Comparison of ENCODE assay signal across 28 cellular contexts in genomic region chr12:70637686-70638085, GRCh38. TPM values are rescaled to one million over a fixed set of nuclear protein-coding genes. Genes with fewer than 3 reads are reported as not detected.
DNase-seq lines count a peak whose midpoint lies in the region; FAIRE-seq and TF ChIP-seq lines count a peak whose summit lies in the region.
"Had no signal": no experiment of that assay in that cellular context is flagged by ENCODE, and none has a peak within 500 bp of the region (broad histone marks: within the 10 kb centered on the region; RNA-seq: fewer than 3 reads in every experiment).

No MANE protein-coding gene starts in this region.

- H3K79me2 ChIP-seq in astrocyte (ENCODE audit: insufficient read depth, low read length) = no peaks in the 10 kb centered on the region

- H3K9me3 Mint-ChIP-seq in astrocyte (ENCODE audit: unreplicated experiment) = no peaks in the 10 kb centered on the region
- H3K9me3 Mint-ChIP-seq: activated naive CD4-positive, alpha-beta T cell treated with anti-CD3 and anti-CD28 coated beads for 36 hours; mesothelial cell of epicardium; nephron had no signal

- peak; percentile 29 for FAIRE-seq in astrocyte (lab: Jason Lieb, UNC)
- FAIRE-seq: A204.1, GM12878, pancreas, TTC549 had no signal

- no peak overlapping the region for H2AFZ ChIP-seq in astrocyte (ENCODE audit: low read depth, low read length)

- TF ChIP-seq POLR2A in vagina (IDR thresholded peaks at IDR 0.05) = no peak

- H3K4me3 ChIP-seq in astrocyte (ENCODE audit: insufficient read depth, low read depth, low read length) (no peak overlapping the region), subcutaneous abdominal adipose tissue (ENCODE audit: low read depth in 1 of 5, low read length in 5 of 5) (peak overlapping the region in 2 of 5 donors; percentile 10 to 76), vagina (no peak overlapping the region)
- H3K4me3 ChIP-seq: GM12878, pancreas had no signal

- TF ChIP-seq CTCF in astrocyte (IDR thresholded peaks at IDR 0.05; ENCODE audit: insufficient read depth, low read depth, low read length) (no peak), vagina (IDR thresholded peaks at IDR 0.05) (no peak)

- H3K36me3 ChIP-seq in astrocyte (ENCODE audit: insufficient read depth, low read length) = no peaks in the 10 kb centered on the region
- H3K36me3 ChIP-seq in subcutaneous abdominal adipose tissue (ENCODE audit: control insufficient read depth in 5 of 5, insufficient read depth in 5 of 5, low read length in 5 of 5) = no peaks in the 10 kb centered on the region
- no peaks in the 10 kb centered on the region for H3K36me3 ChIP-seq in vagina
- H3K36me3 ChIP-seq: pancreas, sigmoid colon, suprapubic skin had no signal

- H3K4me1 ChIP-seq in astrocyte (ENCODE audit: insufficient read depth, low read length) (no peaks in the 10 kb centered on the region), subcutaneous abdominal adipose tissue (ENCODE audit: control insufficient read depth in 5 of 5, insufficient read depth in 5 of 5, low read length in 5 of 5) (no peaks in the 10 kb centered on the region), vagina (no peaks in the 10 kb centered on the region)
- H3K4me1 ChIP-seq: BE2C, Caco-2, pancreas, sigmoid colon, suprapubic skin had no signal

- intact Hi-C loops in vagina (cut with DNase I) = no loop called here

- no peak overlapping the region for H3K9ac ChIP-seq in astrocyte (ENCODE audit: low read length)
- no peak overlapping the region for H3K9ac ChIP-seq in subcutaneous abdominal adipose tissue (ENCODE audit: low read length in 5 of 5)

- H3K27ac ChIP-seq in astrocyte (ENCODE audit: low read depth, low read length) = no peak overlapping the region
- H3K27ac ChIP-seq in subcutaneous abdominal adipose tissue (ENCODE audit: low read depth, low read length) = peak overlapping the region; percentile 80
- H3K27ac ChIP-seq in vagina = no peak overlapping the region
- H3K27ac ChIP-seq: pancreas had no signal

- H3K36me3 Mint-ChIP-seq in astrocyte (ENCODE audit: low read depth, unreplicated experiment) = no peaks in the 10 kb centered on the region
- H3K36me3 Mint-ChIP-seq: mesothelial cell of epicardium had no signal

- no peaks in the 10 kb centered on the region for H3K27me3 Mint-ChIP-seq in astrocyte (ENCODE audit: low read depth, unreplicated experiment)

- H4K20me1 ChIP-seq in astrocyte (ENCODE audit: insufficient read depth, low read length) = no peaks in the 10 kb centered on the region

- H3K9me3 ChIP-seq in astrocyte (ENCODE audit: insufficient read depth, low read depth, low read length) = no peaks in the 10 kb centered on the region
- no peaks in the 10 kb centered on the region for H3K9me3 ChIP-seq in subcutaneous abdominal adipose tissue (ENCODE audit: control insufficient read depth in 5 of 5, low read length in 5 of 5)
- H3K9me3 ChIP-seq in vagina = no peaks in the 10 kb centered on the region
- H3K9me3 ChIP-seq: BE2C, Caco-2, pancreas, sigmoid colon, suprapubic skin had no signal

- DNase-seq in NCI-H2081 (lab: John Stamatoyannopoulos, UW) (peak; percentile 9 to 45), NCI-H2081 treated with DMSO at 0.1 percent for 48 hours (lab: John Stamatoyannopoulos, UW) (no peak), NCI-H2029 treated with DMSO at 0.1 percent for 48 hours (lab: John Stamatoyannopoulos, UW) (peak; percentile 61), astrocyte (ENCODE audit: low read depth) (no peak), NCI-H446 treated with DMSO at 0.1 percent for 48 hours (lab: John Stamatoyannopoulos, UW) (no peak), vagina (ENCODE audit: extremely low spot score in 2 of 2) (no peak)
- no peak for DNase-seq in activated naive CD4-positive, alpha-beta T cell (lab: John Stamatoyannopoulos, UW)
- DNase-seq: activated CD4-positive, alpha-beta T cell treated with anti-CD3 and anti-CD28 coated beads for 36 hours; activated naive CD4-positive, alpha-beta T cell treated with anti-CD3 and anti-CD28 coated beads for 36 hours; activated T-cell treated with anti-CD3 and anti-CD28 coated beads, Interleukin-2, amount 50 U/mL, for 48 hours; amniotic stem cell; BE2C; Caco-2; cortex of kidney; DND-41; left colon; NCI-H526 treated with DMSO at 0.1 percent for 48 hours; OCI-M1; pancreas; sigmoid colon; T-helper 1 cell had no signal

- no peaks in the 10 kb centered on the region for H3K27me3 ChIP-seq in astrocyte (ENCODE audit: insufficient read depth, low read length)
- H3K27me3 ChIP-seq in subcutaneous abdominal adipose tissue (ENCODE audit: control insufficient read depth in 5 of 5, insufficient read depth in 4 of 5, low read length in 5 of 5) = no peaks in the 10 kb centered on the region
- no peaks in the 10 kb centered on the region for H3K27me3 ChIP-seq in vagina
- H3K27me3 ChIP-seq: BE2C, pancreas, sigmoid colon, suprapubic skin had no signal

- peaks cover 16% of the 10 kb centered on the region for H3K4me1 Mint-ChIP-seq in astrocyte (ENCODE audit: low read depth, unreplicated experiment)
- H3K4me1 Mint-ChIP-seq: activated CD4-positive, alpha-beta T cell treated with anti-CD3 and anti-CD28 coated beads for 36 hours; nephron had no signal

- H3K27ac Mint-ChIP-seq in astrocyte (ENCODE audit: unreplicated experiment) = no peak overlapping the region
- H3K27ac Mint-ChIP-seq: activated CD4-positive, alpha-beta T cell treated with anti-CD3 and anti-CD28 coated beads for 36 hours; activated naive CD4-positive, alpha-beta T cell treated with anti-CD3 and anti-CD28 coated beads for 36 hours; mesothelial cell of epicardium; nephron had no signal

- no peak overlapping the region for H3K4me2 ChIP-seq in astrocyte (ENCODE audit: low read length)

- H3K4me3 Mint-ChIP-seq in astrocyte (ENCODE audit: unreplicated experiment) = no peak overlapping the region
- H3K4me3 Mint-ChIP-seq: activated CD4-positive, alpha-beta T cell treated with anti-CD3 and anti-CD28 coated beads for 36 hours; activated naive CD4-positive, alpha-beta T cell treated with anti-CD3 and anti-CD28 coated beads for 36 hours; mesothelial cell of epicardium; nephron had no signal

RNA-seq across cellular contexts. Expression of gene PTPRB, which starts 0.5 kb away (rescaled TPM):
- total RNA-seq in astrocyte (2.2 and 2.5 TPM in 2 replicates), vagina (21.9 TPM)
- total RNA-seq: activated CD4-positive, alpha-beta T cell treated with anti-CD3 and anti-CD28 coated beads for 36 hours; activated naive CD4-positive, alpha-beta T cell treated with anti-CD3 and anti-CD28 coated beads for 36 hours had no signal

Comparison
In these comparisons a context has a peak if more than half of its experiments do, and no peak if none do; other contexts are left out.
1. DNase-seq: peak in NCI-H2081 (2 of 2) and NCI-H2029 treated with DMSO at 0.1 percent for 48 hours (single experiment); none in NCI-H2081 treated with DMSO at 0.1 percent for 48 hours (single experiment), astrocyte (single experiment), activated naive CD4-positive, alpha-beta T cell (0 of 4), NCI-H446 treated with DMSO at 0.1 percent for 48 hours (single experiment) and vagina (0 of 2).